18 cellular contexts compared by ENCODE assay signal in the genomic region with DNA sequence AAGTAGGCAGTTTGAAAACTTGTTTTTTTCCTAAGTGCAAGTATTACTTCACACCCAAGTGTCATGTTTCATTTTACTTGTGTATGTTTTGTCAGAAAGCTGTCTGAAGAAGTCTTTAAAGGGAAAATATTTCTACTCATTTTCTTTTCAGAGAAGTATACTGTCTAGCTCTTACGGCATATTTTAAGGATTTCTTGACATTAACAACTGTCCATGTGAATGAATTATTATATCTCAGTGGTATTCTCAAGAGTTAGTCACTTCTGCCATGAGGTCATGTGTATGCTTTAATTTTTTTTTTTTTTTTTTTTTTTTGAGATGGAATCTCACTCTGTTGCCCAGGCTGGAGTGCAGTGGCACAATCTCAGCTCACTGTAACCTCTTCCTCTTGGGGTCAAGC.
"Had no signal": no experiment of that assay in that cellular context is flagged by ENCODE, and none has a peak within 500 bp of the region (broad histone marks: within the 10 kb centered on the region; RNA-seq: fewer than 3 reads in every experiment).

No MANE protein-coding gene starts in this region.

- ATAC-seq: activated T-cell treated with anti-CD3 and anti-CD28 coated beads, Interleukin-2, amount 50 U/mL, for 4 hours; heart left ventricle; left cardiac atrium; lower lobe of right lung; stimulated activated naive CD8-positive, alpha-beta T cell treated with anti-CD3 and anti-CD28 coated beads, Interleukin-15, Interleukin-2, amounts not matched to agents 100 U/mL and 50 U/mL, for 24 hours had no signal

- H3K27me3 ChIP-seq: esophagus squamous epithelium, heart left ventricle, transverse colon had no signal

- H3K4me1 ChIP-seq: esophagus squamous epithelium, lower lobe of right lung, transverse colon had no signal

- H3K27ac Mint-ChIP-seq: activated CD4-positive, alpha-beta memory T cell treated with anti-CD3 and anti-CD28 coated beads for 36 hours; activated naive CD4-positive, alpha-beta T cell treated with anti-CD3 and anti-CD28 coated beads, Interleukin-2, amount 50 U/mL, for 24 hours; mesothelial cell of epicardium had no signal

- H3K9me3 ChIP-seq: esophagus squamous epithelium, lower lobe of right lung, transverse colon had no signal

- H3K4me3 Mint-ChIP-seq: activated CD4-positive, alpha-beta memory T cell treated with anti-CD3 and anti-CD28 coated beads for 36 hours; activated naive CD4-positive, alpha-beta T cell treated with anti-CD3 and anti-CD28 coated beads, Interleukin-2, amount 50 U/mL, for 24 hours; activated T-cell treated with anti-CD3 and anti-CD28 coated beads, Interleukin-2, amount 50 U/mL, for 4 hours; brain; central memory CD8-positive, alpha-beta T cell; mesothelial cell of epicardium had no signal

- H3K27ac ChIP-seq: heart left ventricle, lower lobe of right lung, transverse colon, WERI-Rb-1 had no signal

- H3K4me3 ChIP-seq: esophagus squamous epithelium, heart left ventricle, lower lobe of right lung, transverse colon had no signal

- H3K36me3 ChIP-seq: esophagus squamous epithelium, heart left ventricle, lower lobe of right lung, transverse colon, WERI-Rb-1 had no signal

- H3K36me3 Mint-ChIP-seq: activated CD4-positive, alpha-beta memory T cell treated with anti-CD3 and anti-CD28 coated beads for 36 hours; activated naive CD4-positive, alpha-beta T cell treated with anti-CD3 and anti-CD28 coated beads, Interleukin-2, amount 50 U/mL, for 24 hours; brain; mesothelial cell of epicardium had no signal

- DNase-seq: activated CD4-positive, alpha-beta memory T cell treated with anti-CD3 and anti-CD28 coated beads for 36 hours; activated effector memory CD4-positive, alpha-beta T cell treated with anti-CD3 and anti-CD28 coated beads, Interleukin-2, amount 50 U/mL, for 16 hours; activated T-cell treated with anti-CD3 and anti-CD28 coated beads, Interleukin-2, amount 50 U/mL, for 4 hours; amniotic stem cell; effector CD8-positive, alpha-beta T cell; esophagus squamous epithelium; heart left ventricle; left cardiac atrium; lower lobe of right lung; retina; small intestine; stimulated activated naive CD8-positive, alpha-beta T cell treated with anti-CD3 and anti-CD28 coated beads, Interleukin-15, Interleukin-2, amounts not matched to agents 100 U/mL and 50 U/mL, for 24 hours; transverse colon; WERI-Rb-1 had no signal

- H3K4me1 Mint-ChIP-seq: activated naive CD4-positive, alpha-beta T cell treated with anti-CD3 and anti-CD28 coated beads, Interleukin-2, amount 50 U/mL, for 24 hours; central memory CD8-positive, alpha-beta T cell had no signal

- H3K27me3 Mint-ChIP-seq: activated CD4-positive, alpha-beta memory T cell treated with anti-CD3 and anti-CD28 coated beads for 36 hours; activated naive CD4-positive, alpha-beta T cell treated with anti-CD3 and anti-CD28 coated beads, Interleukin-2, amount 50 U/mL, for 24 hours; brain; central memory CD8-positive, alpha-beta T cell had no signal

- H3K9me3 Mint-ChIP-seq: activated CD4-positive, alpha-beta memory T cell treated with anti-CD3 and anti-CD28 coated beads for 36 hours; activated naive CD4-positive, alpha-beta T cell treated with anti-CD3 and anti-CD28 coated beads, Interleukin-2, amount 50 U/mL, for 24 hours; activated T-cell treated with anti-CD3 and anti-CD28 coated beads, Interleukin-2, amount 50 U/mL, for 4 hours; central memory CD8-positive, alpha-beta T cell had no signal
